In genomic region chr3:147379651-147380050, GRCh38 we compare ENCODE assay signal across 14 cellular contexts. TPM values are rescaled to one million over a fixed set of nuclear protein-coding genes. Genes with fewer than 3 reads are reported as not detected.
DNase-seq lines count a peak whose midpoint lies in the region; TF ChIP-seq lines count a peak whose summit lies in the region.
"Had no signal": no experiment of that assay in that cellular context is flagged by ENCODE, and none has a peak within 500 bp of the region (broad histone marks: within the 10 kb centered on the region; RNA-seq: fewer than 3 reads in every experiment).

No MANE protein-coding gene starts in this region.

- H3K27me3 ChIP-seq in left ventricle myocardium inferior (ENCODE audit: low read depth), result peaks cover 100% of the 10 kb centered on the region

- TF ChIP-seq CTCF in neural crest cell (conservative IDR thresholded peaks at IDR 0.05) (no peak), osteocyte (IDR thresholded peaks at IDR 0.05) (no peak), left ventricle myocardium inferior (IDR thresholded peaks at IDR 0.05; ENCODE audit: borderline replicate concordance) (no peak)

- H3K36me3 ChIP-seq in left ventricle myocardium inferior, result no peaks in the 10 kb centered on the region

- H3K9me3 Mint-ChIP-seq in neural crest cell, result no peaks in the 10 kb centered on the region
- no peaks in the 10 kb centered on the region for H3K9me3 Mint-ChIP-seq in osteocyte (ENCODE audit: unreplicated experiment)
- H3K9me3 Mint-ChIP-seq: H9, HFFc6 had no signal

- DNase-seq in ecto neural progenitor cell (ENCODE audit: low spot score), result peak; percentile 30
- no peak for DNase-seq in neural crest cell (ENCODE audit: low read depth, low spot score)
- DNase-seq in osteocyte (ENCODE audit: extremely low spot score, unreplicated experiment), result peak; percentile 17
- DNase-seq in left ventricle myocardium inferior, result no peak
- no peak for DNase-seq in erythroblast (lab: John Stamatoyannopoulos, UW)
- no peak for DNase-seq in HEK293T (ENCODE audit: extremely low spot score)
- DNase-seq: C1 segment of cervical spinal cord; Calu3; CD4-positive, alpha-beta memory T cell; COR-L47; GF-D8; H9; HFFc6 had no signal

- H3K36me3 Mint-ChIP-seq in neural crest cell (ENCODE audit: low read depth), result no peaks in the 10 kb centered on the region
- H3K36me3 Mint-ChIP-seq in osteocyte (ENCODE audit: unreplicated experiment), result no peaks in the 10 kb centered on the region
- H3K36me3 Mint-ChIP-seq: CD4-positive, alpha-beta memory T cell had no signal

- TF ChIP-seq POLR2A in erythroblast (IDR thresholded peaks at IDR 0.05; ENCODE audit: low read length), result no peak

- peaks cover 98% of the 10 kb centered on the region for H3K27me3 Mint-ChIP-seq in neural crest cell (ENCODE audit: low read depth)
- H3K27me3 Mint-ChIP-seq in osteocyte (ENCODE audit: unreplicated experiment), result peaks cover 27% of the 10 kb centered on the region

- intact Hi-C loops in left ventricle myocardium inferior (cut with micrococcal nuclease), result no loop called here

- H3K4me3 Mint-ChIP-seq in neural crest cell (peak overlapping the region; percentile 67), osteocyte (ENCODE audit: unreplicated experiment) (no peak overlapping the region)
- H3K4me3 Mint-ChIP-seq: CD4-positive, alpha-beta memory T cell; HFFc6 had no signal

- CTCF ChIA-PET in HEK293T (lab: Yijun Ruan, JAX), result no interaction called here

- H3K4me1 Mint-ChIP-seq in neural crest cell (peaks cover 64% of the 10 kb centered on the region), osteocyte (ENCODE audit: unreplicated experiment) (no peaks in the 10 kb centered on the region)
- H3K4me1 Mint-ChIP-seq: CD4-positive, alpha-beta memory T cell had no signal

- H3K4me3 ChIP-seq in left ventricle myocardium inferior, result no peak overlapping the region

- H3K27ac ChIP-seq in left ventricle myocardium inferior (replicated peaks), result no peak overlapping the region

- no peaks in the 10 kb centered on the region for H3K9me3 ChIP-seq in left ventricle myocardium inferior (replicated peaks)

- H3K27ac Mint-ChIP-seq in neural crest cell (ENCODE audit: unreplicated experiment) (no peak overlapping the region), osteocyte (ENCODE audit: unreplicated experiment) (no peak overlapping the region)
- H3K27ac Mint-ChIP-seq: CD4-positive, alpha-beta memory T cell; HFFc6 had no signal

- no peaks in the 10 kb centered on the region for H3K4me1 ChIP-seq in left ventricle myocardium inferior

- POLR2A ChIA-PET in HEK293T (lab: Yijun Ruan, JAX), result no interaction called here

TF ChIP-seq in HEK293T, 16 proteins besides CTCF, POLR2A, EP300 and RAD21:
- TF ChIP-seq PKNOX1 (IDR thresholded peaks at IDR 0.05), result no peak
- TF ChIP-seq L3MBTL2 (conservative IDR thresholded peaks at IDR 0.05), result no peak
- TF ChIP-seq BHLHE40 (IDR thresholded peaks at IDR 0.05; ENCODE audit: borderline replicate concordance), result no peak
- TF ChIP-seq FOXK2 (IDR thresholded peaks at IDR 0.05), result no peak
- no peak for TF ChIP-seq NFRKB (IDR thresholded peaks at IDR 0.05)
- TF ChIP-seq TARDBP (IDR thresholded peaks at IDR 0.05), result no peak
- no peak for TF ChIP-seq ELF4 (IDR thresholded peaks at IDR 0.05)
- TF ChIP-seq ZNF384 (IDR thresholded peaks at IDR 0.05), result no peak
- no peak for TF ChIP-seq FOXM1 (IDR thresholded peaks at IDR 0.05; ENCODE audit: borderline replicate concordance)
- TF ChIP-seq ARNT (IDR thresholded peaks at IDR 0.05), result no peak
- no peak for TF ChIP-seq CTBP1 (IDR thresholded peaks at IDR 0.05; ENCODE audit: borderline replicate concordance)
- TF ChIP-seq SP1 (IDR thresholded peaks at IDR 0.05), result no peak
- TF ChIP-seq HDGF (IDR thresholded peaks at IDR 0.05; ENCODE audit: borderline replicate concordance), result no peak
- TF ChIP-seq LEF1 (IDR thresholded peaks at IDR 0.05; ENCODE audit: borderline replicate concordance), result no peak
- no peak for TF ChIP-seq SUZ12 (IDR thresholded peaks at IDR 0.05)
- TF ChIP-seq FOXA1 (IDR thresholded peaks at IDR 0.05), result no peak

RNA-seq across cellular contexts. Expression of gene ZIC4, which starts 26.7 kb away (rescaled TPM):
- 4.5 and 6.1 TPM in 2 replicates for total RNA-seq in neural crest cell
- total RNA-seq in osteocyte, result 8.6 and 8.8 TPM in 2 replicates
- total RNA-seq in left ventricle myocardium inferior, result not detected
- total RNA-seq: Calu3; CD4-positive, alpha-beta memory T cell; G401; H9 had no signal

RNA-seq across cellular contexts. Expression of gene ZIC1, which starts 29.5 kb away (rescaled TPM):
- total RNA-seq in neural crest cell, result 54.3 and 64.5 TPM in 2 replicates
- 89.9 and 96.9 TPM in 2 replicates for total RNA-seq in osteocyte
- not detected for total RNA-seq in left ventricle myocardium inferior
- total RNA-seq: Calu3; CD4-positive, alpha-beta memory T cell; G401; H9 had no signal

Comparison
In these comparisons a context has a peak if more than half of its experiments do, and no peak if none do; other contexts are left out.
1. DNase-seq: peak in ecto neural progenitor cell (single experiment) and osteocyte (single experiment); none in neural crest cell (single experiment), left ventricle myocardium inferior (single experiment), erythroblast (0 of 2) and HEK293T (single experiment).
2. RNA of gene ZIC1, which starts 29.5 kb away (total RNA-seq): 89.9 to 96.9 TPM in osteocyte and 54.3 to 64.5 TPM in neural crest cell; not detected in left ventricle myocardium inferior (single experiment); every median in the first group is over 10 times any median in the second.